In the genomic region with DNA sequence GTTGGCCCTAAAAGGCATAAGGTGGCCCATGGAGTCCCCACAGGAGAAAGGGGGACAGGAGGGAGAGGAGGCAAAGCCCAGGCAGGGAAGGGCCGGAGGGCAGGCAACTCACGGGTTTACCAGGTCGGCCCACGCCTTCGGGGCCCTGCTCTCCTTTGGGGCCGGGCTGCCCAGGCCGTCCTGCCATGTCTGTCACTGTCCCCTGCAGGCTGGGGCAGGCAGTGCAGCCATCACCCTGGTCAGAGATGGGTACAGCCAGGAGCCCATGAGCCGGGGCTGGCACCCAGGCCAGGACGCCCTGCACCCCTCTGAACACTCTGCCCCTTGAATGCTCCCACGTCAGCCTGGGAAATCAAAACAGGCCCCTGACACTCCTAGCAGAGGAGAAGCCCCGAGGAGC, we compare ENCODE assay signal across 1 cellular context.
TF ChIP-seq lines count a peak whose summit lies in the region.

No MANE protein-coding gene starts in this region.

TF ChIP-seq in IMR-90, 13 proteins besides CTCF, POLR2A, EP300 and RAD21:
- TF ChIP-seq, protein P1, sequence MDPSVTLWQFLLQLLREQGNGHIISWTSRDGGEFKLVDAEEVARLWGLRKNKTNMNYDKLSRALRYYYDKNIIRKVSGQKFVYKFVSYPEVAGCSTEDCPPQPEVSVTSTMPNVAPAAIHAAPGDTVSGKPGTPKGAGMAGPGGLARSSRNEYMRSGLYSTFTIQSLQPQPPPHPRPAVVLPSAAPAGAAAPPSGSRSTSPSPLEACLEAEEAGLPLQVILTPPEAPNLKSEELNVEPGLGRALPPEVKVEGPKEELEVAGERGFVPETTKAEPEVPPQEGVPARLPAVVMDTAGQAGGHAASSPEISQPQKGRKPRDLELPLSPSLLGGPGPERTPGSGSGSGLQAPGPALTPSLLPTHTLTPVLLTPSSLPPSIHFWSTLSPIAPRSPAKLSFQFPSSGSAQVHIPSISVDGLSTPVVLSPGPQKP (IDR thresholded peaks at IDR 0.05; ENCODE audit: borderline replicate concordance, low read depth, low read length): no peak
- TF ChIP-seq USF2 (IDR thresholded peaks at IDR 0.05; ENCODE audit: low read depth, low read length) (no peak), MAFK (IDR thresholded peaks at IDR 0.05; ENCODE audit: low read depth, low read length) (no peak), CEBPB (IDR thresholded peaks at IDR 0.05; ENCODE audit: low read depth, low read length) (no peak), RCOR1 (IDR thresholded peaks at IDR 0.05; ENCODE audit: insufficient replicate concordance, low read length) (no peak), FOS (IDR thresholded peaks at IDR 0.05; ENCODE audit: low read depth, low read length) (no peak), BHLHE40 (IDR thresholded peaks at IDR 0.05; ENCODE audit: low read depth, low read length) (no peak), CHD1 (IDR thresholded peaks at IDR 0.05; ENCODE audit: low read depth, low read length) (no peak)
